In genomic region chr11:15654397-15654915, GRCh38 we compare ENCODE assay signal across 21 cellular contexts.
A peak's percentile ranks its signal among the peaks of the same experiment; 100 is the strongest.
DNase-seq lines count a peak whose midpoint lies in the region; ATAC-seq and TF ChIP-seq lines count a peak whose summit lies in the region.
"Had no signal": no experiment of that assay in that cellular context is flagged by ENCODE, and none has a peak within 500 bp of the region (broad histone marks: within the 10 kb centered on the region; RNA-seq: fewer than 3 reads in every experiment).

No MANE protein-coding gene starts in this region.

- no peak overlapping the region for H3K4me3 Mint-ChIP-seq in Calu3 (ENCODE audit: low read depth, unreplicated experiment)
- H3K4me3 Mint-ChIP-seq in activated CD8-positive, alpha-beta memory T cell treated with anti-CD3 and anti-CD28 coated beads, Interleukin-2, amount 10 ng/mL, durations not matched to agents 7 days and 5 days = no peak overlapping the region

- no peak overlapping the region for H2BK12ac ChIP-seq in neuronal stem cell (ENCODE audit: low read length)

- H3K9me3 Mint-ChIP-seq in Calu3 (ENCODE audit: low read depth, unreplicated experiment) = no peaks in the 10 kb centered on the region
- no peaks in the 10 kb centered on the region for H3K9me3 Mint-ChIP-seq in activated CD8-positive, alpha-beta memory T cell treated with anti-CD3 and anti-CD28 coated beads, Interleukin-2, amount 10 ng/mL, durations not matched to agents 7 days and 5 days (ENCODE audit: low read depth)

- no peaks in the 10 kb centered on the region for H3K27me3 ChIP-seq in neuronal stem cell (ENCODE audit: control insufficient read depth in 3 of 3, insufficient read depth in 3 of 3, low read depth in 1 of 3, low read length in 3 of 3)
- H3K27me3 ChIP-seq in HAP-1 (ENCODE audit: low read depth) = peaks cover 5% of the 10 kb centered on the region; the same call in 1 of the 2 replicates
- H3K27me3 ChIP-seq: BE2C had no signal

- no peak overlapping the region for H2BK15ac ChIP-seq in neuronal stem cell (ENCODE audit: low read length)

- WGBS in neuronal stem cell (ENCODE audit: extremely low coverage in 2 of 2, insufficient read length in 2 of 2, insufficient replicate concordance in 1 of 2), 2 donors = no CpG with 5 or more reads among the region's 6 CpGs

- no peak overlapping the region for H4K8ac ChIP-seq in neuronal stem cell (ENCODE audit: low read depth, low read length)

- H2AK5ac ChIP-seq in neuronal stem cell (ENCODE audit: low read depth, low read length) = no peak overlapping the region

- no peaks in the 10 kb centered on the region for H3K9me3 ChIP-seq in HEK293 (ENCODE audit: control insufficient read depth, insufficient read depth, low read depth, low read length)
- no peaks in the 10 kb centered on the region for H3K9me3 ChIP-seq in neuronal stem cell (replicated peaks in 1 of 2; ENCODE audit: control insufficient read depth in 2 of 2, insufficient read depth in 1 of 2, low read depth in 1 of 2, low read length in 2 of 2)
- no peaks in the 10 kb centered on the region for H3K9me3 ChIP-seq in HAP-1
- H3K9me3 ChIP-seq: BE2C, SJCRH30 had no signal

- BruUV-seq in Calu3 (replicated peaks; lab: Mats Ljungman, UMichigan) = no TSS peak

- no peak for ATAC-seq in activated CD8-positive, alpha-beta memory T cell treated with anti-CD3 and anti-CD28 coated beads, Interleukin-2, amount 10 ng/mL, durations not matched to agents 7 days and 5 days
- ATAC-seq: HCT116 had no signal

- no peaks in the 10 kb centered on the region for H3K79me1 ChIP-seq in neuronal stem cell (ENCODE audit: low read depth, low read length)

- TF ChIP-seq CTCF in Calu3 (IDR thresholded peaks at IDR 0.05; ENCODE audit: unreplicated experiment) (no peak), HEK293 (tag by site-specific recombination; IDR thresholded peaks at IDR 0.05) (no peak), coronary artery (IDR thresholded peaks at IDR 0.05) (no peak)

- H2BK5ac ChIP-seq in neuronal stem cell (ENCODE audit: low read length) = no peak overlapping the region

- no peaks in the 10 kb centered on the region for H3K36me3 ChIP-seq in HEK293 (ENCODE audit: control insufficient read depth in 2 of 2, insufficient read depth in 1 of 2, low read length in 2 of 2)
- H3K36me3 ChIP-seq in neuronal stem cell (replicated peaks in 1 of 2; ENCODE audit: control insufficient read depth in 2 of 2, insufficient read depth in 2 of 2, low read length in 2 of 2) = no peaks in the 10 kb centered on the region
- no peaks in the 10 kb centered on the region for H3K36me3 ChIP-seq in HAP-1 (replicated peaks)
- H3K36me3 ChIP-seq: BE2C, SJCRH30 had no signal

- peak overlapping the region; percentile 71 for H3K27ac Mint-ChIP-seq in Calu3 (ENCODE audit: unreplicated experiment)
- no peak overlapping the region for H3K27ac Mint-ChIP-seq in activated CD8-positive, alpha-beta memory T cell treated with anti-CD3 and anti-CD28 coated beads, Interleukin-2, amount 10 ng/mL, durations not matched to agents 7 days and 5 days

- H3K4me2 ChIP-seq in neuronal stem cell (ENCODE audit: insufficient read depth, low read length, poor library complexity, severe bottlenecking) = no peak overlapping the region

- H3K14ac ChIP-seq in neuronal stem cell (ENCODE audit: low read length) = no peak overlapping the region

- no peak overlapping the region for H3K4ac ChIP-seq in neuronal stem cell (ENCODE audit: low read length)

- peaks cover 41% of the 10 kb centered on the region for H3K4me1 Mint-ChIP-seq in Calu3 (ENCODE audit: low read depth, unreplicated experiment)
- peaks cover 2% of the 10 kb centered on the region for H3K4me1 Mint-ChIP-seq in activated CD8-positive, alpha-beta memory T cell treated with anti-CD3 and anti-CD28 coated beads, Interleukin-2, amount 10 ng/mL, durations not matched to agents 7 days and 5 days

- POLR2A ChIA-PET in HEK293 (lab: Yijun Ruan, JAX) = no interaction called here

- H2AFZ ChIP-seq in neuronal stem cell (ENCODE audit: low read length) = no peak overlapping the region

- no peak overlapping the region for H3K9ac ChIP-seq in neuronal stem cell (ENCODE audit: low read depth, low read length, poor library complexity)

- no peaks in the 10 kb centered on the region for H3K27me3 Mint-ChIP-seq in Calu3 (ENCODE audit: unreplicated experiment)
- H3K27me3 Mint-ChIP-seq in activated CD8-positive, alpha-beta memory T cell treated with anti-CD3 and anti-CD28 coated beads, Interleukin-2, amount 10 ng/mL, durations not matched to agents 7 days and 5 days = peaks cover 18% of the 10 kb centered on the region

- no peak overlapping the region for H2BK120ac ChIP-seq in neuronal stem cell (ENCODE audit: low read depth, low read length)

- in situ Hi-C loops in HAP-1 (cut with MboI; ENCODE audit: low sequenced_read_pairs) = no loop called here

- no peak overlapping the region for H3K23ac ChIP-seq in neuronal stem cell (ENCODE audit: low read depth, low read length, poor library complexity)

- DNase-seq in Calu3 (peak; percentile 36), SW480 (ENCODE audit: low spot score) (peak; percentile 86), kidney tubule cell (ENCODE audit: low spot score) (peak; percentile 38), coronary artery (ENCODE audit: low spot score) (no peak), neuronal stem cell (ENCODE audit: low spot score) (no peak), HAP-1 (ENCODE audit: low spot score in 2 of 2) (no peak)
- no peak for DNase-seq in activated CD8-positive, alpha-beta memory T cell treated with anti-CD3 and anti-CD28 coated beads, Interleukin-2, amount 10 ng/mL, durations not matched to agents 7 days and 5 days
- DNase-seq: BE2C; GOT3; MM.1S; NCI-H1048; NCI-H1417 treated with DMSO at 0.1 percent for 48 hours; NCI-H187; NCI-H2107; NCI-H345; NCI-H524; NK-92 treated with Interleukin-12 subunit alpha and Interleukin-12 subunit beta, amount 100 ng/mL, for 24 hours; SJCRH30; T-helper 1 cell had no signal

- H3K18ac ChIP-seq in neuronal stem cell (ENCODE audit: low read length) = no peak overlapping the region

- CTCF ChIA-PET in Calu3 (lab: Charles Lee) (interaction anchor here (2.4 kb wide), 1 partner anchor 11 kb away, joined by 8 read pairs; no protein-coding TSS in a partner anchor), HEK293 (lab: Yijun Ruan, JAX) (no interaction called here)
- CTCF ChIA-PET in activated CD8-positive, alpha-beta memory T cell treated with anti-CD3 and anti-CD28 coated beads, Interleukin-2, amount 10 ng/mL, durations not matched to agents 7 days and 5 days (lab: Charles Lee) = interaction anchor here (1.4 kb wide), 1 partner anchor 959 kb away, joined by 3 read pairs; no protein-coding TSS in a partner anchor

- H4K91ac ChIP-seq in neuronal stem cell (ENCODE audit: low read depth, low read length, poor library complexity) = no peak overlapping the region

- intact Hi-C loops in Calu3 (cut with micrococcal nuclease; ENCODE audit: unreplicated experiment) = loop anchor here (2.0 to 10.0 kb wide), 2 partner anchors 110 to 160 kb away; no protein-coding TSS in a partner anchor

- H3K27ac ChIP-seq in HEK293 (ENCODE audit: extremely low read depth, low read depth, low read length) (no peak overlapping the region), coronary artery (no peak overlapping the region), neuronal stem cell (replicated peaks; ENCODE audit: low read length) (no peak overlapping the region)
- H3K27ac ChIP-seq: SJCRH30 had no signal

- H3K36me3 Mint-ChIP-seq in Calu3 (ENCODE audit: insufficient read depth, unreplicated experiment) = no peaks in the 10 kb centered on the region
- no peaks in the 10 kb centered on the region for H3K36me3 Mint-ChIP-seq in activated CD8-positive, alpha-beta memory T cell treated with anti-CD3 and anti-CD28 coated beads, Interleukin-2, amount 10 ng/mL, durations not matched to agents 7 days and 5 days

- no peak overlapping the region for H3K4me3 ChIP-seq in HEK293 (ENCODE audit: low read depth, low read length)
- no peak overlapping the region for H3K4me3 ChIP-seq in coronary artery
- no peak overlapping the region for H3K4me3 ChIP-seq in neuronal stem cell (ENCODE audit: low read length in 2 of 2)
- H3K4me3 ChIP-seq in HAP-1 = no peak overlapping the region
- H3K4me3 ChIP-seq: SJCRH30 had no signal

- H3K4me1 ChIP-seq in HEK293 (ENCODE audit: control insufficient read depth, insufficient read depth, low read length) = no peaks in the 10 kb centered on the region
- H3K4me1 ChIP-seq in neuronal stem cell (ENCODE audit: control insufficient read depth in 2 of 2, insufficient read depth in 1 of 2, low read depth in 1 of 2, low read length in 2 of 2) = peaks cover 13 to 20% of the 10 kb centered on the region in 2 donors
- H3K4me1 ChIP-seq in HAP-1 = peaks cover 5% of the 10 kb centered on the region
- H3K4me1 ChIP-seq: SJCRH30 had no signal

TF ChIP-seq in HEK293, 187 proteins besides CTCF, POLR2A, EP300 and RAD21:
- TF ChIP-seq SCRT2 (tag by site-specific recombination; IDR thresholded peaks at IDR 0.05) (peak; percentile 35; the same call in 1 of the 2 replicates), SCRT1 (tag by site-specific recombination; IDR thresholded peaks at IDR 0.05; ENCODE audit: borderline replicate concordance) (0 out of 2 replicates have a peak, but pooled peaks have one; percentile 30), ZSCAN30 (tag by site-specific recombination; IDR thresholded peaks at IDR 0.05) (no peak)

Comparison
In these comparisons a context has a peak if more than half of its experiments do, and no peak if none do; other contexts are left out.
1. DNase-seq: peak in Calu3 (single experiment), SW480 (single experiment) and kidney tubule cell (single experiment); none in coronary artery (single experiment), activated CD8-positive, alpha-beta memory T cell treated with anti-CD3 and anti-CD28 coated beads, Interleukin-2, amount 10 ng/mL, durations not matched to agents 7 days and 5 days (single experiment), neuronal stem cell (single experiment) and HAP-1 (0 of 2).